ENCODE assay signal across 11 cellular contexts in genomic region chr6:143396497-143397228, GRCh38. TPM values are rescaled to one million over a fixed set of nuclear protein-coding genes. Genes with fewer than 3 reads are reported as not detected.
DNase-seq lines count a peak whose midpoint lies in the region; ATAC-seq, FAIRE-seq and TF ChIP-seq lines count a peak whose summit lies in the region.
"Had no signal": no experiment of that assay in that cellular context is flagged by ENCODE, and none has a peak within 500 bp of the region (broad histone marks: within the 10 kb centered on the region; RNA-seq: fewer than 3 reads in every experiment).

No MANE protein-coding gene starts in this region.

- ATAC-seq in activated CD8-positive, alpha-beta T cell treated with anti-CD3 and anti-CD28 coated beads for 36 hours, result peak; percentile 15
- ATAC-seq in activated CD8-positive, alpha-beta T cell treated with anti-CD3 and anti-CD28 coated beads, Interleukin-2, amount 10 ng/mL, durations not matched to agents 7 days and 5 days, result no peak
- ATAC-seq in activated CD4-positive, alpha-beta T cell treated with anti-CD3 and anti-CD28 coated beads for 36 hours, result no peak
- ATAC-seq: naive thymus-derived CD8-positive, alpha-beta T cell; Panc1 had no signal

- intact Hi-C loops in activated CD8-positive, alpha-beta T cell treated with anti-CD3 and anti-CD28 coated beads for 36 hours (cut with micrococcal nuclease), result no loop called here
- intact Hi-C loops in activated CD4-positive, alpha-beta T cell treated with anti-CD3 and anti-CD28 coated beads for 36 hours (cut with DNase I, micrococcal nuclease), result no loop called here

- no peak for TF ChIP-seq CTCF in activated CD8-positive, alpha-beta T cell treated with anti-CD3 and anti-CD28 coated beads for 36 hours (IDR thresholded peaks at IDR 0.05)
- TF ChIP-seq CTCF in bronchial epithelial cell (IDR thresholded peaks at IDR 0.05; ENCODE audit: insufficient read depth, low read length, severe bottlenecking), result no peak

- CTCF ChIA-PET in activated CD8-positive, alpha-beta T cell treated with anti-CD3 and anti-CD28 coated beads for 36 hours (lab: Charles Lee), result interaction anchor here (0.5 to 2.3 kb wide), 2 partner anchors 31 to 686 kb away, joined by 3 to 7 read pairs; no protein-coding TSS in a partner anchor
- CTCF ChIA-PET in activated CD8-positive, alpha-beta T cell treated with anti-CD3 and anti-CD28 coated beads, Interleukin-2, amount 10 ng/mL, durations not matched to agents 7 days and 5 days (lab: Charles Lee), result no interaction called here
- CTCF ChIA-PET in activated CD4-positive, alpha-beta T cell treated with anti-CD3 and anti-CD28 coated beads for 36 hours (lab: Charles Lee), result interaction anchor here (0.6 kb wide), 2 partner anchors 9 to 578 kb away, joined by 3 read pairs; no protein-coding TSS in a partner anchor

- H3K9me3 ChIP-seq in mesodermal cell (ENCODE audit: control insufficient read depth, low read length), result no peaks in the 10 kb centered on the region
- H3K9me3 ChIP-seq in thymus (ENCODE audit: control insufficient read depth), result no peaks in the 10 kb centered on the region

- no peak for TF ChIP-seq POLR2A in erythroblast (IDR thresholded peaks at IDR 0.05; ENCODE audit: low read length)

- DNase-seq in activated CD8-positive, alpha-beta T cell treated with anti-CD3 and anti-CD28 coated beads for 36 hours, result peak; percentile 20
- no peak for DNase-seq in activated CD8-positive, alpha-beta T cell treated with anti-CD3 and anti-CD28 coated beads, Interleukin-2, amount 10 ng/mL, durations not matched to agents 7 days and 5 days
- DNase-seq in bronchial epithelial cell (ENCODE audit: low read depth) (peak; percentile 54), erythroblast (lab: John Stamatoyannopoulos, UW) (no peak)
- DNase-seq in activated CD4-positive, alpha-beta T cell treated with anti-CD3 and anti-CD28 coated beads for 36 hours, result no peak
- no peak for DNase-seq in activated effector memory CD4-positive, alpha-beta T cell treated with Interleukin-2 at 50 U/mL for 16 hours

- no peaks in the 10 kb centered on the region for H3K36me3 Mint-ChIP-seq in activated CD8-positive, alpha-beta T cell treated with anti-CD3 and anti-CD28 coated beads for 36 hours (ENCODE audit: low read depth)
- no peaks in the 10 kb centered on the region for H3K36me3 Mint-ChIP-seq in activated CD8-positive, alpha-beta T cell treated with anti-CD3 and anti-CD28 coated beads, Interleukin-2, amount 10 ng/mL, durations not matched to agents 7 days and 5 days (ENCODE audit: low read depth)
- H3K36me3 Mint-ChIP-seq in activated CD4-positive, alpha-beta T cell treated with anti-CD3 and anti-CD28 coated beads for 36 hours (ENCODE audit: low read depth), result no peaks in the 10 kb centered on the region

- H3K27ac Mint-ChIP-seq in activated CD8-positive, alpha-beta T cell treated with anti-CD3 and anti-CD28 coated beads for 36 hours, result no peak overlapping the region
- no peak overlapping the region for H3K27ac Mint-ChIP-seq in activated CD8-positive, alpha-beta T cell treated with anti-CD3 and anti-CD28 coated beads, Interleukin-2, amount 10 ng/mL, durations not matched to agents 7 days and 5 days
- H3K27ac Mint-ChIP-seq in activated CD4-positive, alpha-beta T cell treated with anti-CD3 and anti-CD28 coated beads for 36 hours, result no peak overlapping the region
- H3K27ac Mint-ChIP-seq: activated naive CD4-positive, alpha-beta T cell treated with anti-CD3 and anti-CD28 coated beads for 36 hours had no signal

- H3K4me1 Mint-ChIP-seq in activated CD8-positive, alpha-beta T cell treated with anti-CD3 and anti-CD28 coated beads for 36 hours (ENCODE audit: low read depth), result peaks cover 23% of the 10 kb centered on the region
- H3K4me1 Mint-ChIP-seq in activated CD8-positive, alpha-beta T cell treated with anti-CD3 and anti-CD28 coated beads, Interleukin-2, amount 10 ng/mL, durations not matched to agents 7 days and 5 days (ENCODE audit: low read depth), result peaks cover 23% of the 10 kb centered on the region
- peaks cover 17% of the 10 kb centered on the region for H3K4me1 Mint-ChIP-seq in activated CD4-positive, alpha-beta T cell treated with anti-CD3 and anti-CD28 coated beads for 36 hours

- no peaks in the 10 kb centered on the region for H3K27me3 Mint-ChIP-seq in activated CD8-positive, alpha-beta T cell treated with anti-CD3 and anti-CD28 coated beads for 36 hours
- peaks cover 3% of the 10 kb centered on the region for H3K27me3 Mint-ChIP-seq in activated CD8-positive, alpha-beta T cell treated with anti-CD3 and anti-CD28 coated beads, Interleukin-2, amount 10 ng/mL, durations not matched to agents 7 days and 5 days (ENCODE audit: low read depth)
- peaks cover 2% of the 10 kb centered on the region for H3K27me3 Mint-ChIP-seq in activated CD4-positive, alpha-beta T cell treated with anti-CD3 and anti-CD28 coated beads for 36 hours

- H3K4me1 ChIP-seq in mesodermal cell (ENCODE audit: control insufficient read depth, insufficient read depth, low read length, poor library complexity, severe bottlenecking) (peaks cover 22% of the 10 kb centered on the region), thymus (ENCODE audit: control insufficient read depth, insufficient read depth, low read length) (peaks cover 4% of the 10 kb centered on the region)

- POLR2A ChIA-PET in activated CD8-positive, alpha-beta T cell treated with anti-CD3 and anti-CD28 coated beads for 36 hours (lab: Charles Lee), result interaction anchor here (0.6 kb wide), 1 partner anchor 42 kb away, joined by 3 read pairs; no protein-coding TSS in a partner anchor
- POLR2A ChIA-PET in activated CD8-positive, alpha-beta T cell treated with anti-CD3 and anti-CD28 coated beads, Interleukin-2, amount 10 ng/mL, durations not matched to agents 7 days and 5 days (lab: Charles Lee), result interaction anchor here (1.1 kb wide), 1 partner anchor 60 kb away, joined by 3 read pairs; no protein-coding TSS in a partner anchor
- POLR2A ChIA-PET in activated CD4-positive, alpha-beta T cell treated with anti-CD3 and anti-CD28 coated beads for 36 hours (lab: Charles Lee), result no interaction called here

- H3K27ac ChIP-seq in mesodermal cell (ENCODE audit: low read depth, low read length, severe bottlenecking) (peak overlapping the region; percentile 94), thymus (ENCODE audit: low read depth) (peak overlapping the region; percentile 36)

- H3K27me3 ChIP-seq in bronchial epithelial cell (ENCODE audit: control insufficient read depth, insufficient read depth, low read length), result no peaks in the 10 kb centered on the region
- no peaks in the 10 kb centered on the region for H3K27me3 ChIP-seq in thymus (ENCODE audit: control insufficient read depth, insufficient read depth)

- H3K4me3 Mint-ChIP-seq in activated CD8-positive, alpha-beta T cell treated with anti-CD3 and anti-CD28 coated beads for 36 hours, result no peak overlapping the region
- no peak overlapping the region for H3K4me3 Mint-ChIP-seq in activated CD8-positive, alpha-beta T cell treated with anti-CD3 and anti-CD28 coated beads, Interleukin-2, amount 10 ng/mL, durations not matched to agents 7 days and 5 days
- no peak overlapping the region for H3K4me3 Mint-ChIP-seq in activated CD4-positive, alpha-beta T cell treated with anti-CD3 and anti-CD28 coated beads for 36 hours
- H3K4me3 Mint-ChIP-seq: activated naive CD4-positive, alpha-beta T cell treated with anti-CD3 and anti-CD28 coated beads for 36 hours had no signal

- no peak for FAIRE-seq in bronchial epithelial cell (lab: Jason Lieb, UNC)

- H3K36me3 ChIP-seq in bronchial epithelial cell (ENCODE audit: control insufficient read depth, insufficient read depth, low read length) (no peaks in the 10 kb centered on the region), mesodermal cell (ENCODE audit: control insufficient read depth, insufficient read depth, low read length) (no peaks in the 10 kb centered on the region), thymus (ENCODE audit: control insufficient read depth, insufficient read depth) (no peaks in the 10 kb centered on the region)

- WGBS in mesodermal cell (ENCODE audit: insufficient coverage in 2 of 2), 2 experiments, result 92 to 94% methylated on average over 8 to 9 of the region's 10 CpGs
- WGBS in thymus, result 95% methylated on average over 10 of the region's 10 CpGs

- no peak overlapping the region for H3K4me3 ChIP-seq in bronchial epithelial cell (ENCODE audit: low read depth, low read length)
- no peak overlapping the region for H3K4me3 ChIP-seq in mesodermal cell (ENCODE audit: extremely low read depth, insufficient read depth, low read length, poor library complexity, severe bottlenecking)
- H3K4me3 ChIP-seq in thymus (ENCODE audit: low read length), result no peak overlapping the region

- no peaks in the 10 kb centered on the region for H3K9me3 Mint-ChIP-seq in activated CD8-positive, alpha-beta T cell treated with anti-CD3 and anti-CD28 coated beads for 36 hours
- H3K9me3 Mint-ChIP-seq in activated CD8-positive, alpha-beta T cell treated with anti-CD3 and anti-CD28 coated beads, Interleukin-2, amount 10 ng/mL, durations not matched to agents 7 days and 5 days (ENCODE audit: insufficient read depth), result no peaks in the 10 kb centered on the region
- no peaks in the 10 kb centered on the region for H3K9me3 Mint-ChIP-seq in activated CD4-positive, alpha-beta T cell treated with anti-CD3 and anti-CD28 coated beads for 36 hours (ENCODE audit: low read depth)
- H3K9me3 Mint-ChIP-seq: activated naive CD4-positive, alpha-beta T cell treated with anti-CD3 and anti-CD28 coated beads for 36 hours; naive thymus-derived CD8-positive, alpha-beta T cell had no signal

RNA-seq across cellular contexts. Expression of gene ADAT2, which starts 53.8 kb away (rescaled TPM):
- 10 to 100 TPM; 35.9 to 40.8 TPM for total RNA-seq in activated CD8-positive, alpha-beta T cell treated with anti-CD3 and anti-CD28 coated beads for 36 hours
- 10 to 100 TPM; 21.4 to 22.0 TPM for total RNA-seq in activated CD8-positive, alpha-beta T cell treated with anti-CD3 and anti-CD28 coated beads, Interleukin-2, amount 10 ng/mL, durations not matched to agents 7 days and 5 days
- 3.3 and 4.7 TPM in 2 replicates for total RNA-seq in bronchial epithelial cell
- polyA plus RNA-seq in mesodermal cell (2013, experiment 1 of 2), result 4.7 TPM
- 7.0 TPM for polyA plus RNA-seq in mesodermal cell (2013, experiment 2 of 2)
- 13.2 TPM for polyA plus RNA-seq in thymus
- 10 to 100 TPM; 23.6 to 26.0 TPM for total RNA-seq in activated CD4-positive, alpha-beta T cell treated with anti-CD3 and anti-CD28 coated beads for 36 hours

RNA-seq across cellular contexts. Expression of gene PEX3, which starts 53.9 kb away (rescaled TPM):
- 10 to 100 TPM; 24.9 to 33.6 TPM for total RNA-seq in activated CD8-positive, alpha-beta T cell treated with anti-CD3 and anti-CD28 coated beads for 36 hours
- 10 to 100 TPM; 14.5 to 15.1 TPM for total RNA-seq in activated CD8-positive, alpha-beta T cell treated with anti-CD3 and anti-CD28 coated beads, Interleukin-2, amount 10 ng/mL, durations not matched to agents 7 days and 5 days
- 11.1 and 18.7 TPM in 2 replicates for total RNA-seq in bronchial epithelial cell
- 11.0 TPM for polyA plus RNA-seq in mesodermal cell (2013, experiment 1 of 2)
- polyA plus RNA-seq in mesodermal cell (2013, experiment 2 of 2), result 13.2 TPM
- polyA plus RNA-seq in thymus, result 19.4 TPM
- total RNA-seq in activated CD4-positive, alpha-beta T cell treated with anti-CD3 and anti-CD28 coated beads for 36 hours, result 10 to 100 TPM; 31.1 to 42.2 TPM

Comparison
In these comparisons a context has a peak if more than half of its experiments do, and no peak if none do; other contexts are left out.
1. DNase-seq: peak in activated CD8-positive, alpha-beta T cell treated with anti-CD3 and anti-CD28 coated beads for 36 hours (single experiment) and bronchial epithelial cell (single experiment); none in activated CD8-positive, alpha-beta T cell treated with anti-CD3 and anti-CD28 coated beads, Interleukin-2, amount 10 ng/mL, durations not matched to agents 7 days and 5 days (single experiment), activated CD4-positive, alpha-beta T cell treated with anti-CD3 and anti-CD28 coated beads for 36 hours (single experiment), activated effector memory CD4-positive, alpha-beta T cell treated with Interleukin-2 at 50 U/mL for 16 hours (single experiment) and erythroblast (0 of 2).